Comparison of ENCODE assay signal across 11 cellular contexts in genomic region chr13:75226755-75227435, GRCh38.
DNase-seq lines count a peak whose midpoint lies in the region; ATAC-seq, FAIRE-seq and TF ChIP-seq lines count a peak whose summit lies in the region.
"Had no signal": no experiment of that assay in that cellular context is flagged by ENCODE, and none has a peak within 500 bp of the region (broad histone marks: within the 10 kb centered on the region; RNA-seq: fewer than 3 reads in every experiment).

No MANE protein-coding gene starts in this region.

- TF ChIP-seq CTCF in K562 (IDR thresholded peaks at IDR 0.05 in 2 of 3, conservative IDR thresholded peaks at IDR 0.05 in 1 of 3; ENCODE audit: insufficient read depth in 2 of 3, low read depth in 1 of 3, low read length in 3 of 3) (no peak), progenitor cell of endocrine pancreas (IDR thresholded peaks at IDR 0.05; ENCODE audit: unreplicated experiment) (no peak)

- WGBS in K562 (ENCODE audit: insufficient coverage, low coverage, missing lambda C conversion rate): 36% methylated on average over 3 of the region's 3 CpGs

- no peaks in the 10 kb centered on the region; a peak in 1 of 5 replicates for H3K4me1 ChIP-seq in K562 (replicated peaks in 1 of 2; ENCODE audit: control insufficient read depth in 2 of 2, insufficient read depth in 2 of 2, low read length in 2 of 2)

- no peaks in the 10 kb centered on the region for H4K20me1 ChIP-seq in K562 (replicated peaks; ENCODE audit: control insufficient read depth, insufficient read depth, low read length)

- in situ Hi-C loops in Caki2 (cut with HindIII; ENCODE audit: low pct_unique_long_range_greater_than_20kb, low sequenced_read_pairs): no loop called here
- in situ Hi-C loops in K562 (cut with MboI): loop anchor here (25.0 kb wide), 1 partner anchor 1465 kb away; no protein-coding TSS in a partner anchor

- no peaks in the 10 kb centered on the region for H3K9me3 Mint-ChIP-seq in progenitor cell of endocrine pancreas (ENCODE audit: low read depth)

- H3K9me1 ChIP-seq in K562 (ENCODE audit: control insufficient read depth, insufficient read depth, low read length): no peaks in the 10 kb centered on the region

- H3K4me1 Mint-ChIP-seq in progenitor cell of endocrine pancreas (ENCODE audit: low read depth): peaks cover 6% of the 10 kb centered on the region

- no TSS peak for BruUV-seq in K562 (replicated peaks; lab: Mats Ljungman, UMichigan)

- TF ChIP-seq RAD21 in K562 (CRISPR knock-in tag; conservative IDR thresholded peaks at IDR 0.05 in 1 of 2, IDR thresholded peaks at IDR 0.05 in 1 of 2): no peak

- CTCF ChIA-PET in K562 (lab: Yijun Ruan, JAX; ENCODE audit: low intra/inter-chr PET ratio): no interaction called here

- H3K4me3 ChIP-seq in K562: no peak overlapping the region

- no peak overlapping the region for H3K27ac ChIP-seq in K562 (ENCODE audit: extremely low read depth, low read depth, low read length)

- TF ChIP-seq EP300 in K562 (IDR thresholded peaks at IDR 0.05; ENCODE audit: low read length): no peak

- intact Hi-C loops in K562 (cut with micrococcal nuclease): no loop called here

- TF ChIP-seq POLR2A in K562 (conservative IDR thresholded peaks at IDR 0.05): no peak

- H3K9me3 ChIP-seq in K562 (replicated peaks; ENCODE audit: control insufficient read depth, insufficient read depth, low read depth, low read length): no peaks in the 10 kb centered on the region

- POLR2A ChIA-PET in K562 (lab: Yijun Ruan, JAX): no interaction called here

- H3K27me3 Mint-ChIP-seq in progenitor cell of endocrine pancreas: peaks cover 1% of the 10 kb centered on the region

- ATAC-seq in K562: no peak
- no peak for ATAC-seq in HG03097 (IDR thresholded peaks at IDR 0.05; ENCODE audit: low FRiP score, unreplicated experiment)

- H3K36me3 ChIP-seq in K562 (ENCODE audit: control insufficient read depth, insufficient read depth, low read length): no peaks in the 10 kb centered on the region

- H3K36me3 Mint-ChIP-seq in progenitor cell of endocrine pancreas (ENCODE audit: insufficient read depth): no peaks in the 10 kb centered on the region

- H3K79me2 ChIP-seq in K562 (ENCODE audit: control insufficient read depth, insufficient read depth, low read length): no peaks in the 10 kb centered on the region

- FAIRE-seq in K562 (lab: Jason Lieb, UNC): no peak

- no peak overlapping the region for H3K4me2 ChIP-seq in K562 (ENCODE audit: insufficient read depth, low read length)

- no peak overlapping the region for H3K27ac Mint-ChIP-seq in progenitor cell of endocrine pancreas

- H3K27me3 ChIP-seq in K562 (ENCODE audit: control insufficient read depth in 2 of 2, insufficient read depth in 2 of 2, low read length in 2 of 2): no peaks in the 10 kb centered on the region

- H2AFZ ChIP-seq in K562 (ENCODE audit: low read depth, low read length): peak overlapping the region; percentile 79

- H3K9ac ChIP-seq in K562 (ENCODE audit: insufficient read depth in 1 of 2, low read depth in 2 of 2, low read length in 2 of 2): no peak overlapping the region

- no peak overlapping the region for H3K4me3 Mint-ChIP-seq in progenitor cell of endocrine pancreas (ENCODE audit: low read depth)

- peak; percentile 42 for DNase-seq in Caki2 (ENCODE audit: low read depth)
- peak; percentile 39 for DNase-seq in LoVo (ENCODE audit: low spot score)
- no peak for DNase-seq in K562 (ENCODE audit: extremely low read depth in 1 of 4, low spot score in 3 of 4)
- DNase-seq in myocyte (ENCODE audit: low read depth): peak; percentile 86
- DNase-seq in progenitor cell of endocrine pancreas (ENCODE audit: low spot score, unreplicated experiment): no peak
- DNase-seq in OCI-M2 (lab: John Stamatoyannopoulos, UW; ENCODE audit: unreplicated experiment): no peak
- no peak for DNase-seq in NCI-H69 (lab: John Stamatoyannopoulos, UW)
- DNase-seq: NCI-H1092 treated with DMSO at 0.1 percent for 48 hours; SHP77; stimulated activated CD8-positive, alpha-beta memory T cell treated with anti-CD3 and anti-CD28 coated beads, Interleukin-4, amount 100 ng/mL, for 48 hours had no signal

TF ChIP-seq in K562, 482 proteins besides CTCF, POLR2A, EP300 and RAD21:
- TF ChIP-seq CC2D1A (IDR thresholded peaks at IDR 0.05): no peak
- TF ChIP-seq RAD51 (IDR thresholded peaks at IDR 0.05; ENCODE audit: borderline replicate concordance, low read depth): no peak
- no peak for TF ChIP-seq XRCC3 (IDR thresholded peaks at IDR 0.05)
- TF ChIP-seq ZNF592 (IDR thresholded peaks at IDR 0.05): no peak
- TF ChIP-seq BACH1 (tag; IDR thresholded peaks at IDR 0.05): peak; percentile 24; the same call in 1 of the 2 replicates
- no peak for TF ChIP-seq RHOXF2B (CRISPR knock-in tag; conservative IDR thresholded peaks at IDR 0.05)

Comparison
In these comparisons a context has a peak if more than half of its experiments do, and no peak if none do; other contexts are left out.
1. DNase-seq: peak in Caki2 (single experiment), LoVo (single experiment) and myocyte (single experiment); none in K562 (0 of 4), progenitor cell of endocrine pancreas (single experiment), OCI-M2 (single experiment) and NCI-H69 (single experiment).